8 cellular contexts compared by ENCODE assay signal in the genomic region with DNA sequence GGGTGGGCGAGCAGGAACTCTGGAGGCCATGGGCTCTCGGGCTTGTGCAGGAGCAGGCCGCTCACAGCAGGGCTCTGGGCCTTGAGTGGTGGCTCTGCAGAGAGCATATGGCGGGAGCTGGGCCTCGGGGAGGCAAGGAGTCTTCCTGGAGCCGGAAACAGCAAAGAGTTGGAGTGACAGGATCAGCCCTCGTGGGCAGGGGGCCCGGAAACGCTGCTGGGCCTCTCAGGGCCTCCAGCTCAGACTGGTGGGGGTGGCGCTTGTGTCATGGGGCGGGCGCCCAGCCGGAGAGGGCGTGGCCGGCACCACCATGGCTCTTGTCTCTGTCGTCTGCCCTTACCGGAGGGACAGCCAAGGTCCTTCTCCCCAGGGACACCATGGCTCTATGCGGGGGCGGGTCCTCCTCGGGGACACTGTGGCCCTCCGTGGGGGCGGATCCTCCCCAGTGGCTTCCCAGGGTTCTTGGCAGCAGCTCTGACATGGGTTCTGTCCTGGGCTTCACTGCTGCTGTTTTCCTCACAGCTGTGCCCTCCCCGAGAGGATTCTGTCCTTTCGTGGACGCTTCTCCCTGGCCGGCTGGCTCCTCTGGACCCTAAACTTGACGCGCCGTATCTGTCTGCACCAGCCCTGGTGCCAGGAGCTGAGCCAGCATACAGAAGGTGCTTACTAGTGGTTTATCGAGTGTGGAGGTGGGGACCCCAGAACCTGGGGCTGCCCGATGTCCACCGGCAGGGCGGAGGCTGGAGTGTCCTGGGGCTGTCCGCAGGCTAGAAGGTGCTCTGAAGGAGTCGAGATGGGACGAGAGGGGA. TPM values are rescaled to one million over a fixed set of nuclear protein-coding genes. Genes with fewer than 3 reads are reported as not detected.
DNase-seq lines count a peak whose midpoint lies in the region; ATAC-seq and TF ChIP-seq lines count a peak whose summit lies in the region.

No MANE protein-coding gene starts in this region.

- no peak overlapping the region for H3K27ac ChIP-seq in Karpas-422 (ENCODE audit: low read length)
- peak overlapping the region; percentile 17 for H3K27ac ChIP-seq in fibroblast of lung (ENCODE audit: insufficient read depth, low read length)
- H3K27ac ChIP-seq in neutrophil, result peak overlapping the region; percentile 23
- peak overlapping the region; percentile 26 for H3K27ac ChIP-seq in suprapubic skin

- TF ChIP-seq CTCF in GM06990 (IDR thresholded peaks at IDR 0.05; ENCODE audit: insufficient read depth, low read length, poor library complexity, severe bottlenecking) (no peak), fibroblast of lung (conservative IDR thresholded peaks at IDR 0.05 in 1 of 2, IDR thresholded peaks at IDR 0.05 in 1 of 2; ENCODE audit: low read depth in 1 of 2, low read length in 2 of 2) (no peak), neutrophil (IDR thresholded peaks at IDR 0.05) (no peak), suprapubic skin (IDR thresholded peaks at IDR 0.05) (no peak)

- no peak for TF ChIP-seq EP300 in suprapubic skin (IDR thresholded peaks at IDR 0.05)

- H3K79me2 ChIP-seq in Karpas-422 (ENCODE audit: low read length), result peaks cover 35% of the 10 kb centered on the region
- H3K79me2 ChIP-seq in fibroblast of lung (ENCODE audit: control insufficient read depth, insufficient read depth, low read length), result peaks cover 8% of the 10 kb centered on the region

- no peak for TF ChIP-seq POLR2A in suprapubic skin (IDR thresholded peaks at IDR 0.05)

- H3K4me3 ChIP-seq in GM06990 (replicated peaks; ENCODE audit: low read depth, low read length), result no peak overlapping the region
- H3K4me3 ChIP-seq in Karpas-422 (ENCODE audit: low read length), result no peak overlapping the region
- peak overlapping the region in 2 of 4 experiments; percentile 19 to 35 for H3K4me3 ChIP-seq in fibroblast of lung (replicated peaks in 1 of 4; ENCODE audit: control extremely low read depth in 1 of 4, insufficient read depth in 1 of 4, low read depth in 3 of 4, low read length in 4 of 4)
- no peak overlapping the region for H3K4me3 ChIP-seq in neutrophil (ENCODE audit: low read depth in 1 of 2, low read length in 1 of 2)
- peak overlapping the region; percentile 22 for H3K4me3 ChIP-seq in suprapubic skin

- H3K9ac ChIP-seq in Karpas-422 (ENCODE audit: low read length), result no peak overlapping the region; the same call in 1 of the 2 replicates
- peak overlapping the region; percentile 41 for H3K9ac ChIP-seq in fibroblast of lung (ENCODE audit: insufficient read depth, low read length)

- H4K20me1 ChIP-seq in Karpas-422 (ENCODE audit: insufficient read depth, low read depth, low read length) (peaks cover 46% of the 10 kb centered on the region; the same call in 1 of the 2 replicates), fibroblast of lung (ENCODE audit: control insufficient read depth, extremely low read depth, insufficient read depth, low read length) (no peaks in the 10 kb centered on the region)

- no peak for ATAC-seq in GM18520 (IDR thresholded peaks at IDR 0.05; ENCODE audit: unreplicated experiment)

- peaks cover 8% of the 10 kb centered on the region for H3K4me1 ChIP-seq in Karpas-422 (ENCODE audit: low read length)
- H3K4me1 ChIP-seq in fibroblast of lung (ENCODE audit: control insufficient read depth, extremely low read depth, insufficient read depth, low read length), result peaks cover 3% of the 10 kb centered on the region
- H3K4me1 ChIP-seq in neutrophil (ENCODE audit: control insufficient read depth in 1 of 2, insufficient read depth in 1 of 2, low read depth in 1 of 2, low read length in 1 of 2), result peaks cover 32 to 37% of the 10 kb centered on the region in 2 experiments
- peaks cover 54% of the 10 kb centered on the region for H3K4me1 ChIP-seq in suprapubic skin

- no peaks in the 10 kb centered on the region for H3K27me3 ChIP-seq in GM06990 (replicated peaks; ENCODE audit: control insufficient read depth, insufficient read depth, low read length)
- no peaks in the 10 kb centered on the region for H3K27me3 ChIP-seq in Karpas-422 (ENCODE audit: low read length)
- H3K27me3 ChIP-seq in fibroblast of lung (ENCODE audit: control insufficient read depth, insufficient read depth, low read length), result no peaks in the 10 kb centered on the region
- no peaks in the 10 kb centered on the region for H3K27me3 ChIP-seq in neutrophil
- H3K27me3 ChIP-seq in suprapubic skin, result no peaks in the 10 kb centered on the region

- no peaks in the 10 kb centered on the region for H3K9me2 ChIP-seq in Karpas-422 (replicated peaks; ENCODE audit: insufficient read depth, low read length)

- DNase-seq in GM06990 (ENCODE audit: extremely low read depth, insufficient read length) (peak; percentile 68), Karpas-422 (peak; percentile 68), fibroblast of lung (ENCODE audit: low read depth in 2 of 2) (peak; percentile 65 to 75), suprapubic skin (ENCODE audit: low spot score in 2 of 2) (peak; percentile 80 to 87), OCI-M2 (lab: John Stamatoyannopoulos, UW; ENCODE audit: unreplicated experiment) (no peak)
- DNase-seq in activated T-cell treated with anti-CD3 and anti-CD28 coated beads, Interleukin-2, amount 50 U/mL, for 1 hour, result peak; percentile 66

- H2AFZ ChIP-seq in Karpas-422 (ENCODE audit: low read length) (no peak overlapping the region), fibroblast of lung (ENCODE audit: low read length) (peak overlapping the region; percentile 27)

- H3K36me3 ChIP-seq in GM06990 (ENCODE audit: control insufficient read depth, insufficient read depth, low read length) (peaks cover under 1% of the 10 kb centered on the region), Karpas-422 (ENCODE audit: insufficient read depth, low read length) (no peaks in the 10 kb centered on the region), fibroblast of lung (ENCODE audit: control insufficient read depth, insufficient read depth, low read length) (peaks cover 2% of the 10 kb centered on the region), neutrophil (peaks cover 40% of the 10 kb centered on the region), suprapubic skin (peaks cover 34% of the 10 kb centered on the region)

- H3K4me2 ChIP-seq in Karpas-422 (ENCODE audit: low read depth, low read length, poor library complexity, severe bottlenecking) (no peak overlapping the region), fibroblast of lung (ENCODE audit: extremely low read depth, insufficient read depth, low read length) (peak overlapping the region; percentile 13)

- H3K9me3 ChIP-seq in Karpas-422 (ENCODE audit: low read length) (no peaks in the 10 kb centered on the region), fibroblast of lung (ENCODE audit: control insufficient read depth, insufficient read depth, low read depth, low read length) (no peaks in the 10 kb centered on the region), neutrophil (no peaks in the 10 kb centered on the region), suprapubic skin (no peaks in the 10 kb centered on the region)

- WGBS in suprapubic skin, result 45% methylated on average over 20 of the region's 36 CpGs

RNA-seq across cellular contexts. Expression of a gene that starts 17.0 kb away (rescaled TPM):
- total RNA-seq in Karpas-422 (2014; rRNA removed; shearing (Covaris generic); ENCODE audit: low replicate concordance), result 4.0 and 4.1 TPM in 2 replicates
- 1.8 and 2.1 TPM in 2 replicates for total RNA-seq in fibroblast of lung
- polyA plus RNA-seq in fibroblast of lung, result 1.4 and 2.3 TPM in 2 replicates
- polyA plus RNA-seq in fibroblast of lung (2012), result 15.6 and 23.0 TPM in 2 replicates
- 1.9 and 24.2 TPM in 2 replicates for polyA minus RNA-seq in fibroblast of lung (ENCODE audit: low replicate concordance)
- 10 to 100 TPM; 26.0 to 33.7 (median 27.2) TPM for total RNA-seq in suprapubic skin
